Comparison of ENCODE assay signal across 11 cellular contexts in genomic region chr16:46822270-46822669, GRCh38. TPM values are rescaled to one million over a fixed set of nuclear protein-coding genes. Genes with fewer than 3 reads are reported as not detected.
DNase-seq lines count a peak whose midpoint lies in the region; ATAC-seq, FAIRE-seq and TF ChIP-seq lines count a peak whose summit lies in the region.
"Had no signal": no experiment of that assay in that cellular context is flagged by ENCODE, and none has a peak within 500 bp of the region (broad histone marks: within the 10 kb centered on the region; RNA-seq: fewer than 3 reads in every experiment).

No MANE protein-coding gene starts in this region.

- H3K4me1 Mint-ChIP-seq in activated CD8-positive, alpha-beta memory T cell treated with anti-CD3 and anti-CD28 coated beads, Interleukin-2, amount 10 ng/mL, durations not matched to agents 7 days and 5 days = peaks cover 30% of the 10 kb centered on the region

- peaks cover 26% of the 10 kb centered on the region for H3K4me1 ChIP-seq in GM23248 (ENCODE audit: insufficient read depth)
- peaks cover 34% of the 10 kb centered on the region for H3K4me1 ChIP-seq in Loucy (ENCODE audit: insufficient read depth, low read length, poor library complexity, severe bottlenecking)
- H3K4me1 ChIP-seq in skeletal muscle satellite cell (ENCODE audit: control insufficient read depth, insufficient read depth, low read length) = peaks cover 29% of the 10 kb centered on the region
- H3K4me1 ChIP-seq in vagina = no peaks in the 10 kb centered on the region

- H3K4me3 ChIP-seq in GM23248 = peak overlapping the region; percentile 16; the same call in 1 of the 2 replicates
- H3K4me3 ChIP-seq in Loucy (ENCODE audit: low read length, poor library complexity, severe bottlenecking) = no peak overlapping the region
- no peak overlapping the region for H3K4me3 ChIP-seq in skeletal muscle satellite cell (ENCODE audit: low read length)
- H3K4me3 ChIP-seq in vagina = no peak overlapping the region

- ATAC-seq in activated CD8-positive, alpha-beta memory T cell treated with anti-CD3 and anti-CD28 coated beads, Interleukin-2, amount 10 ng/mL, durations not matched to agents 7 days and 5 days = peak; percentile 83

- H3K27ac ChIP-seq in GM23248 (peak overlapping the region; percentile 43), vagina (no peak overlapping the region)
- H3K27ac ChIP-seq: C4-2B had no signal

- CTCF ChIA-PET in activated CD8-positive, alpha-beta memory T cell treated with anti-CD3 and anti-CD28 coated beads, Interleukin-2, amount 10 ng/mL, durations not matched to agents 7 days and 5 days (lab: Charles Lee) = interaction anchor here (1.9 kb wide), 1 partner anchor 32 kb away, joined by 5 read pairs; no protein-coding TSS in a partner anchor

- intact Hi-C loops in vagina (cut with DNase I) = no loop called here

- no peak overlapping the region for H3K4me3 Mint-ChIP-seq in activated CD8-positive, alpha-beta memory T cell treated with anti-CD3 and anti-CD28 coated beads, Interleukin-2, amount 10 ng/mL, durations not matched to agents 7 days and 5 days

- H3K27me3 ChIP-seq in GM23248 (replicated peaks; ENCODE audit: insufficient read depth) (no peaks in the 10 kb centered on the region), Loucy (ENCODE audit: insufficient read depth, low read length, poor library complexity, severe bottlenecking) (no peaks in the 10 kb centered on the region), skeletal muscle satellite cell (ENCODE audit: control insufficient read depth, insufficient read depth, low read length) (no peaks in the 10 kb centered on the region), vagina (no peaks in the 10 kb centered on the region)

- H2AFZ ChIP-seq in GM23248 (no peak overlapping the region), Loucy (ENCODE audit: low read length) (no peak overlapping the region)

- peaks cover 90% of the 10 kb centered on the region for H3K79me2 ChIP-seq in GM23248 (ENCODE audit: insufficient read depth)
- peaks cover 85% of the 10 kb centered on the region for H3K79me2 ChIP-seq in Loucy (ENCODE audit: insufficient read depth, low read length)

- H3K9me3 Mint-ChIP-seq in activated CD8-positive, alpha-beta memory T cell treated with anti-CD3 and anti-CD28 coated beads, Interleukin-2, amount 10 ng/mL, durations not matched to agents 7 days and 5 days (ENCODE audit: low read depth) = no peaks in the 10 kb centered on the region

- H3K9me2 ChIP-seq in GM23248 (ENCODE audit: insufficient read depth) (no peaks in the 10 kb centered on the region), Loucy (replicated peaks; ENCODE audit: low read depth, low read length) (no peaks in the 10 kb centered on the region)

- no peaks in the 10 kb centered on the region for H4K20me1 ChIP-seq in GM23248 (ENCODE audit: insufficient read depth)
- H4K20me1 ChIP-seq in Loucy (ENCODE audit: insufficient read depth, low read length, poor library complexity, severe bottlenecking) = peaks cover 32% of the 10 kb centered on the region

- FAIRE-seq in RCC 7860 (lab: Jason Lieb, UNC) = no peak
- FAIRE-seq: keratinocyte had no signal

- no peak for TF ChIP-seq CTCF in Loucy (conservative IDR thresholded peaks at IDR 0.05; ENCODE audit: low read length)
- no peak for TF ChIP-seq CTCF in vagina (IDR thresholded peaks at IDR 0.05)

- WGBS in GM23248 (ENCODE audit: low coverage in 1 of 2, low lambda C conversion rate in 2 of 2, missing lambda C conversion rate in 2 of 2), 2 experiments = 58 to 59% methylated on average over 3 of the region's 3 CpGs

- in situ Hi-C loops in GM23248 (cut with MboI) = no loop called here

- no peak overlapping the region for H3K27ac Mint-ChIP-seq in activated CD8-positive, alpha-beta memory T cell treated with anti-CD3 and anti-CD28 coated beads, Interleukin-2, amount 10 ng/mL, durations not matched to agents 7 days and 5 days

- TF ChIP-seq POLR2A in vagina (IDR thresholded peaks at IDR 0.05) = no peak

- H3K9me3 ChIP-seq in GM23248 (ENCODE audit: low read depth) (no peaks in the 10 kb centered on the region), Loucy (ENCODE audit: insufficient read depth, low read depth, low read length) (no peaks in the 10 kb centered on the region), skeletal muscle satellite cell (replicated peaks; ENCODE audit: low read length) (no peaks in the 10 kb centered on the region), vagina (no peaks in the 10 kb centered on the region)

- H3K4me2 ChIP-seq in GM23248 (ENCODE audit: unreplicated experiment) (peak overlapping the region; percentile 48), Loucy (ENCODE audit: low read depth, low read length, poor library complexity, severe bottlenecking) (peak overlapping the region; percentile 33), skeletal muscle satellite cell (ENCODE audit: low read length) (peak overlapping the region; percentile 20)

- peaks cover 8% of the 10 kb centered on the region; the same call in 1 of the 2 replicates for H3K36me3 ChIP-seq in GM23248 (ENCODE audit: low read depth)
- no peaks in the 10 kb centered on the region for H3K36me3 ChIP-seq in Loucy (ENCODE audit: insufficient read depth, low read length)
- peaks cover 7% of the 10 kb centered on the region for H3K36me3 ChIP-seq in skeletal muscle satellite cell (ENCODE audit: insufficient read depth, low read length)
- no peaks in the 10 kb centered on the region for H3K36me3 ChIP-seq in vagina

- H3K9ac ChIP-seq in GM23248 = 0 out of 2 replicates have a peak overlapping the region, but pooled peaks have one; percentile 3
- no peak overlapping the region for H3K9ac ChIP-seq in Loucy (ENCODE audit: low read depth, low read length, poor library complexity, severe bottlenecking)
- H3K9ac ChIP-seq in skeletal muscle satellite cell (ENCODE audit: low read depth, low read length) = no peak overlapping the region

- no peaks in the 10 kb centered on the region for H3K27me3 Mint-ChIP-seq in activated CD8-positive, alpha-beta memory T cell treated with anti-CD3 and anti-CD28 coated beads, Interleukin-2, amount 10 ng/mL, durations not matched to agents 7 days and 5 days

- H3K36me3 Mint-ChIP-seq in activated CD8-positive, alpha-beta memory T cell treated with anti-CD3 and anti-CD28 coated beads, Interleukin-2, amount 10 ng/mL, durations not matched to agents 7 days and 5 days = peaks cover 24% of the 10 kb centered on the region

- peak; percentile 63 for DNase-seq in activated CD8-positive, alpha-beta memory T cell treated with anti-CD3 and anti-CD28 coated beads, Interleukin-2, amount 10 ng/mL, durations not matched to agents 7 days and 5 days
- DNase-seq in activated CD8-positive, alpha-beta memory T cell treated with anti-CD3 and anti-CD28 coated beads for 24 hours = no peak
- DNase-seq in GM23248 = peak; percentile 65
- no peak for DNase-seq in RCC 7860 (ENCODE audit: low spot score)
- DNase-seq in vagina (ENCODE audit: extremely low spot score in 2 of 2) = no peak
- no peak for DNase-seq in NK-92 (lab: John Stamatoyannopoulos, UW; ENCODE audit: unreplicated experiment)
- DNase-seq: NCI-H1417 had no signal

- peaks cover 24% of the 10 kb centered on the region; the same call in 1 of the 2 replicates for H3F3A ChIP-seq in GM23248 (ENCODE audit: insufficient read depth)
- no peaks in the 10 kb centered on the region for H3F3A ChIP-seq in Loucy (ENCODE audit: low read depth)

RNA-seq across cellular contexts. Expression of gene C16orf87, which starts 8.7 kb away (rescaled TPM):
- total RNA-seq in activated CD8-positive, alpha-beta memory T cell treated with anti-CD3 and anti-CD28 coated beads, Interleukin-2, amount 10 ng/mL, durations not matched to agents 7 days and 5 days = 10 to 100 TPM; 13.3 to 19.1 TPM
- total RNA-seq in GM23248 (2014; rRNA removed; shearing (Covaris generic)) = 4.6 and 7.9 TPM in 2 replicates
- 17.4 and 17.6 TPM in 2 replicates for polyA plus RNA-seq in GM23248 (2016; fragmentation: Nextera tagmentation; extraction: Ambion mirVana)
- total RNA-seq in skeletal muscle satellite cell (2012; rRNA removed) = 4.8 and 5.1 TPM in 2 replicates
- total RNA-seq in vagina = 7.9 TPM

Comparison
In these comparisons a context has a peak if more than half of its experiments do, and no peak if none do; other contexts are left out.
1. DNase-seq: peak in activated CD8-positive, alpha-beta memory T cell treated with anti-CD3 and anti-CD28 coated beads, Interleukin-2, amount 10 ng/mL, durations not matched to agents 7 days and 5 days (single experiment) and GM23248 (single experiment); none in activated CD8-positive, alpha-beta memory T cell treated with anti-CD3 and anti-CD28 coated beads for 24 hours (single experiment), RCC 7860 (single experiment), vagina (0 of 2) and NK-92 (single experiment).
2. Peak in every context shown above with its lines, with median percentiles within 50 percentile points of each other: H3K4me2 ChIP-seq.